ENCODE assay signal across 29 cellular contexts in genomic region chr7:157775560-157776332, GRCh38.
"Had no signal": no experiment of that assay in that cellular context is flagged by ENCODE, and none has a peak within 500 bp of the region (broad histone marks: within the 10 kb centered on the region; RNA-seq: fewer than 3 reads in every experiment).

No MANE protein-coding gene starts in this region.

- ATAC-seq: activated T-cell treated with anti-CD3 and anti-CD28 coated beads, Interleukin-2, amount 50 U/mL, for 4 hours; gastrocnemius medialis; left lung; right cardiac atrium had no signal

- H2AFZ ChIP-seq: parathyroid adenoma had no signal

- H3K27ac Mint-ChIP-seq: activated CD4-positive, alpha-beta T cell treated with anti-CD3 and anti-CD28 coated beads, Interleukin-2, amount 10 ng/mL, durations not matched to agents 7 days and 5 days; activated naive CD8-positive, alpha-beta T cell treated with anti-CD3 and anti-CD28 coated beads, Interleukin-2, amount 10 ng/mL, durations not matched to agents 7 days and 5 days; endodermal cell; mesothelial cell of epicardium; nephron; T-cell; T-helper 2 cell treated with Interferon-gamma antibody and Interleukin-4, amounts not matched to agents 5 μg/mL and 100 μg/mL, for 36 hours had no signal

- H3K36me3 ChIP-seq: esophagus squamous epithelium, gastrocnemius medialis, left lung, upper lobe of left lung, WERI-Rb-1 had no signal

- H3K4me1 ChIP-seq: esophagus squamous epithelium, gastrocnemius medialis, left lung, parathyroid adenoma, upper lobe of left lung had no signal

- DNase-seq: activated CD4-positive, alpha-beta T cell treated with anti-CD3 and anti-CD28 coated beads, Interleukin-2, amount 10 ng/mL, durations not matched to agents 7 days and 5 days; activated CD4-positive, CD25-positive, alpha-beta regulatory T cell treated with anti-CD3 and anti-CD28 coated beads, Interleukin-2, amount 50 U/mL, for 72 hours; activated CD8-positive, alpha-beta memory T cell treated with anti-CD3 and anti-CD28 coated beads for 24 hours; activated CD8-positive, alpha-beta memory T cell treated with anti-CD3 and anti-CD28 coated beads, Interleukin-2, amount 50 U/mL, for 4 hours; activated naive CD4-positive, alpha-beta T cell treated with Interleukin-2 at 50 U/mL for 16 hours; activated naive CD8-positive, alpha-beta T cell treated with anti-CD3 and anti-CD28 coated beads, Interleukin-2, amount 10 ng/mL, durations not matched to agents 7 days and 5 days; activated T-cell treated with anti-CD3 and anti-CD28 coated beads, Interleukin-2, amount 50 U/mL, for 4 hours; amygdala; cerebellar nuclear complex; cortex of kidney; endodermal cell; esophagus squamous epithelium; gastrocnemius medialis; hippocampal formation; kidney glomerular epithelial cell; mammary epithelial cell; nucleus accumbens; right cardiac atrium; stimulated activated CD4-positive, alpha-beta T cell treated with anti-CD3 and anti-CD28 coated beads, Interleukin-2, amount 100 ng/mL, for 24 hours; T-cell; upper lobe of left lung; WERI-Rb-1 had no signal

- H3K9me3 ChIP-seq: gastrocnemius medialis had no signal

- H3K4me1 Mint-ChIP-seq: activated CD4-positive, alpha-beta T cell treated with anti-CD3 and anti-CD28 coated beads, Interleukin-2, amount 10 ng/mL, durations not matched to agents 7 days and 5 days; activated naive CD8-positive, alpha-beta T cell treated with anti-CD3 and anti-CD28 coated beads, Interleukin-2, amount 10 ng/mL, durations not matched to agents 7 days and 5 days; endodermal cell; mesothelial cell of epicardium; nephron had no signal

- H3K79me2 ChIP-seq: parathyroid adenoma had no signal

- H3K36me3 Mint-ChIP-seq: mesothelial cell of epicardium, T-cell had no signal

- H3K4me3 Mint-ChIP-seq: activated CD4-positive, alpha-beta T cell treated with anti-CD3 and anti-CD28 coated beads, Interleukin-2, amount 10 ng/mL, durations not matched to agents 7 days and 5 days; activated naive CD8-positive, alpha-beta T cell treated with anti-CD3 and anti-CD28 coated beads, Interleukin-2, amount 10 ng/mL, durations not matched to agents 7 days and 5 days; activated T-cell treated with anti-CD3 and anti-CD28 coated beads, Interleukin-2, amount 50 U/mL, for 4 hours; endodermal cell; mesothelial cell of epicardium; nephron; T-cell; T-helper 2 cell treated with Interferon-gamma antibody and Interleukin-4, amounts not matched to agents 5 μg/mL and 100 μg/mL, for 36 hours had no signal

- FAIRE-seq: TTC549 had no signal

- H3K9ac ChIP-seq: parathyroid adenoma had no signal

- H3K4me3 ChIP-seq: esophagus squamous epithelium, gastrocnemius medialis, left lung, skin epidermis, upper lobe of left lung had no signal

- H3K27ac ChIP-seq: esophagus squamous epithelium, gastrocnemius medialis, left lung, parathyroid adenoma, skin epidermis, upper lobe of left lung, WERI-Rb-1 had no signal

- H3K27me3 ChIP-seq: gastrocnemius medialis, upper lobe of left lung had no signal
